ENCODE assay signal across 21 cellular contexts in the genomic region with DNA sequence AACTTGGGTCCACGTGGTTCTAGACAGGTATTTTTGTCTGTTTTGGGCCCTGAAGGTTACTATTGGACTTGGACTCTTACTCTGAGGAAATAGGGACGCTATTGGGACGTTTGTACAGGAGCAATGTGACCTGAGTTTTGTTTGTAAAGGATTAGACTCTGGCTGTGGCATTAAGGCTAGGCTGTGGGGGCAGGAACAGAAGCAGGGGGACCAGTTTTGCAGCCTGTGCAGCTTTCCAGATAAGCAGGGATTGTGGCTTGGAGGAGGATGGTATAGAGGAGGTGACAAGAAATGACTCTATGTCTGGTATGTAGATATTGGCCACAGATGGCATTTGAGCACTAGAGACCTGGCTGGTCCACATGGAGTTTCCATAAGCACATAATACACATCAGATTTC. TPM values are rescaled to one million over a fixed set of nuclear protein-coding genes. Genes with fewer than 3 reads are reported as not detected.
"Had no signal": no experiment of that assay in that cellular context is flagged by ENCODE, and none has a peak within 500 bp of the region (broad histone marks: within the 10 kb centered on the region; RNA-seq: fewer than 3 reads in every experiment).

No MANE protein-coding gene starts in this region.

- ATAC-seq: gastrocnemius medialis, heart right ventricle, left cardiac atrium, lower lobe of right lung, right cardiac atrium, SK-N-SH treated with all-trans-retinoic acid at 6 μM for 48 hours, WTC11 had no signal

- DNase-seq: activated CD4-positive, alpha-beta T cell treated with anti-CD3 and anti-CD28 coated beads for 48 hours; activated CD8-positive, alpha-beta memory T cell treated with anti-CD3 and anti-CD28 coated beads for 24 hours; activated naive CD4-positive, alpha-beta T cell treated with anti-CD3 and anti-CD28 coated beads for 36 hours; dorsolateral prefrontal cortex; gastrocnemius medialis; heart right ventricle; left cardiac atrium; lower lobe of right lung; right cardiac atrium; stimulated activated CD4-positive, alpha-beta T cell treated with anti-CD3 and anti-CD28 coated beads, Interleukin-4, amount 100 ng/mL, for 24 hours; stimulated activated naive CD4-positive, alpha-beta T cell treated with Interleukin-2 at 50 U/mL for 16 hours; T-helper 1 cell had no signal

- H3K4me1 ChIP-seq: prostate gland had no signal

- H3K4me3 ChIP-seq: dorsolateral prefrontal cortex, gastrocnemius medialis, heart right ventricle, lower lobe of right lung, prostate gland, skin epidermis had no signal

- H3K9me3 ChIP-seq: prostate gland had no signal

- H3K27me3 ChIP-seq: dorsolateral prefrontal cortex, gastrocnemius medialis, heart right ventricle had no signal

- H3K27ac ChIP-seq: dorsolateral prefrontal cortex, gastrocnemius medialis, heart right ventricle, lower lobe of right lung had no signal

- H3K36me3 ChIP-seq: gastrocnemius medialis, prostate gland had no signal

RNA-seq across cellular contexts. Expression of gene NOD2, which starts 12.8 kb away (rescaled TPM):
- total RNA-seq: astrocyte had no signal
- polyA plus RNA-seq: neural cell had no signal

RNA-seq across cellular contexts. Expression of gene SNX20, which starts 25.1 kb away (rescaled TPM):
- total RNA-seq: astrocyte, mesothelial cell of epicardium, osteoblast, temporal lobe, WTC11 had no signal
- polyA plus RNA-seq: neural cell had no signal
